9 cellular contexts compared by ENCODE assay signal in the genomic region with DNA sequence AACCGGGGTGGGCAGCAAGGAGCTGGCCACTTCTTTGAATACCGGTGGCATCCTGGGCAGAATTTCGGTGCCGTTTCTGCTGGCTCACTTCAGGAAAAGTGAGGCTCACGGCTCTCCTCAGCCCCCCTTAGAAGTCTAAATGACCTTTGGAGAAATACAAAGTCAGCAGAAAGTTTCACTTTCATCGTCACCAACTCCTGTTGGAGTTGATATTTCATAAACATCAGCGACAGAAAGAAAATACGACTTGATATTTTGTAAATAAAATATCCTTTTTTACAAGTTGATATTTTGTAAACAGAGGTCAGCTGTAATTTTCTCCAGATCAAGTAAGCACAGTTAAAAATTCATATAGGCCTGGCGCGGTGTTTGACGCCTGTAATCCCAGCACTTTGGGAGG. TPM values are rescaled to one million over a fixed set of nuclear protein-coding genes. Genes with fewer than 3 reads are reported as not detected.
DNase-seq lines count a peak whose midpoint lies in the region; ATAC-seq, FAIRE-seq and TF ChIP-seq lines count a peak whose summit lies in the region.
"Had no signal": no experiment of that assay in that cellular context is flagged by ENCODE, and none has a peak within 500 bp of the region (broad histone marks: within the 10 kb centered on the region; RNA-seq: fewer than 3 reads in every experiment).

No MANE protein-coding gene starts in this region.

- ATAC-seq in upper lobe of left lung (ENCODE audit: low FRiP score in 2 of 2), result no peak

- WGBS in mesenchymal stem cell, result 88% methylated on average over 8 of the region's 11 CpGs
- WGBS in upper lobe of left lung, 2 donors, result 54 to 68% methylated on average over 11 of the region's 11 CpGs

- H3K36me3 Mint-ChIP-seq in activated naive CD4-positive, alpha-beta T cell treated with anti-CD3 and anti-CD28 coated beads, Interleukin-2, amount 10 ng/mL, durations not matched to agents 7 days and 5 days, result peaks cover 77% of the 10 kb centered on the region

- no peak for TF ChIP-seq EP300 in upper lobe of left lung (IDR thresholded peaks at IDR 0.05)

- no peak overlapping the region for H2BK12ac ChIP-seq in mesenchymal stem cell (ENCODE audit: low read length in 2 of 2)

- no peak overlapping the region for H2BK120ac ChIP-seq in mesenchymal stem cell (ENCODE audit: low read depth, low read length)

- peak overlapping the region in 1 of 2 experiments; percentile 49 for H3K4ac ChIP-seq in mesenchymal stem cell (ENCODE audit: low read depth in 1 of 2, low read length in 2 of 2)

- H3K27ac ChIP-seq in brain microvascular endothelial cell (no peak overlapping the region), mesenchymal stem cell (ENCODE audit: low read length, poor library complexity, severe bottlenecking) (no peak overlapping the region), upper lobe of left lung (peak overlapping the region; percentile 85 to 93 (median 90))

- H4K8ac ChIP-seq in mesenchymal stem cell (ENCODE audit: low read length), result peak overlapping the region; percentile 100

- CTCF ChIA-PET in activated naive CD4-positive, alpha-beta T cell treated with anti-CD3 and anti-CD28 coated beads, Interleukin-2, amount 10 ng/mL, durations not matched to agents 7 days and 5 days (lab: Charles Lee), result interaction anchor here (0.8 kb wide), 1 partner anchor 156 kb away, joined by 3 read pairs; no protein-coding TSS in a partner anchor

- H3K27me3 Mint-ChIP-seq in activated naive CD4-positive, alpha-beta T cell treated with anti-CD3 and anti-CD28 coated beads, Interleukin-2, amount 10 ng/mL, durations not matched to agents 7 days and 5 days, result peaks cover 4% of the 10 kb centered on the region

- no peak for DNase-seq in activated naive CD4-positive, alpha-beta T cell treated with anti-CD3 and anti-CD28 coated beads, Interleukin-2, amount 10 ng/mL, durations not matched to agents 7 days and 5 days
- DNase-seq in activated naive CD4-positive, alpha-beta T cell treated with anti-CD3 and anti-CD28 coated beads, Interleukin-2, amount 50 U/mL, for 16 hours, result no peak
- no peak for DNase-seq in brain microvascular endothelial cell
- DNase-seq in mesenchymal stem cell, result no peak
- DNase-seq in upper lobe of left lung, result no peak
- DNase-seq in urothelium cell line (ENCODE audit: low spot score), result no peak
- no peak for DNase-seq in OCI-M1 (lab: John Stamatoyannopoulos, UW)
- no peak for DNase-seq in NOMO-1 (lab: John Stamatoyannopoulos, UW; ENCODE audit: unreplicated experiment in 2 of 2)

- no peak overlapping the region for H3K23ac ChIP-seq in mesenchymal stem cell (ENCODE audit: low read length in 2 of 2)

- FAIRE-seq in urothelium cell line (lab: Jason Lieb, UNC), result no peak

- H3K4me3 ChIP-seq in brain microvascular endothelial cell (ENCODE audit: low read depth, low read length) (peak overlapping the region; percentile 66), mesenchymal stem cell (ENCODE audit: insufficient read depth in 1 of 2, low read depth in 1 of 2, low read length in 2 of 2) (peak overlapping the region; percentile 83 to 95), upper lobe of left lung (peak overlapping the region; percentile 46 to 72 (median 67))

- H3K4me3 Mint-ChIP-seq in activated naive CD4-positive, alpha-beta T cell treated with anti-CD3 and anti-CD28 coated beads, Interleukin-2, amount 10 ng/mL, durations not matched to agents 7 days and 5 days, result peak overlapping the region; percentile 74

- H3K18ac ChIP-seq in mesenchymal stem cell (ENCODE audit: low read depth in 1 of 2, low read length in 2 of 2), result peak overlapping the region in 1 of 2 experiments; percentile 99

- H3K14ac ChIP-seq in mesenchymal stem cell (ENCODE audit: low read length in 2 of 2), result no peak overlapping the region

- no peak for TF ChIP-seq POLR2A in upper lobe of left lung (IDR thresholded peaks at IDR 0.05)

- H2BK15ac ChIP-seq in mesenchymal stem cell (ENCODE audit: low read depth, poor library complexity, severe bottlenecking), result no peak overlapping the region

- H3K4me1 Mint-ChIP-seq in activated naive CD4-positive, alpha-beta T cell treated with anti-CD3 and anti-CD28 coated beads, Interleukin-2, amount 10 ng/mL, durations not matched to agents 7 days and 5 days, result peaks cover 18% of the 10 kb centered on the region

- in situ Hi-C loops in brain microvascular endothelial cell (cut with HindIII; ENCODE audit: low pct_ligation_motif_present, low sequenced_read_pairs), result no loop called here

- no peak overlapping the region for H2AK5ac ChIP-seq in mesenchymal stem cell (ENCODE audit: low read length, severe bottlenecking)

- H3K27me3 ChIP-seq in brain microvascular endothelial cell (replicated peaks) (no peaks in the 10 kb centered on the region), mesenchymal stem cell (ENCODE audit: control insufficient read depth in 1 of 2, insufficient read depth in 1 of 2, low read length in 2 of 2) (no peaks in the 10 kb centered on the region), upper lobe of left lung (no peaks in the 10 kb centered on the region)

- no peak overlapping the region for H2AFZ ChIP-seq in mesenchymal stem cell (ENCODE audit: low read depth, low read length)

- H3K4me1 ChIP-seq in mesenchymal stem cell (ENCODE audit: control insufficient read depth, insufficient read depth, low read depth, low read length), result peaks cover 7% of the 10 kb centered on the region
- peaks cover 0 to 22% (median 8%) of the 10 kb centered on the region in 4 donors for H3K4me1 ChIP-seq in upper lobe of left lung

- peak overlapping the region; percentile 47 for H3K4me2 ChIP-seq in mesenchymal stem cell (ENCODE audit: low read length, poor library complexity, severe bottlenecking)

- H3K36me3 ChIP-seq in brain microvascular endothelial cell (replicated peaks) (peaks cover 9% of the 10 kb centered on the region), mesenchymal stem cell (ENCODE audit: control insufficient read depth in 1 of 2, insufficient read depth in 2 of 2, low read depth in 1 of 2, low read length in 2 of 2) (peaks cover 37 to 61% of the 10 kb centered on the region in 2 experiments), upper lobe of left lung (peaks cover 8 to 37% (median 20%) of the 10 kb centered on the region in 4 donors)

- H2BK5ac ChIP-seq in mesenchymal stem cell (ENCODE audit: low read depth, low read length, poor library complexity, severe bottlenecking), result peak overlapping the region; percentile 24

- H3K9me3 Mint-ChIP-seq in activated naive CD4-positive, alpha-beta T cell treated with anti-CD3 and anti-CD28 coated beads, Interleukin-2, amount 10 ng/mL, durations not matched to agents 7 days and 5 days, result peaks cover 50% of the 10 kb centered on the region

- no peak overlapping the region for H4K91ac ChIP-seq in mesenchymal stem cell (ENCODE audit: low read length)

- peaks cover 74% of the 10 kb centered on the region for H3K9me3 ChIP-seq in mesenchymal stem cell (ENCODE audit: control insufficient read depth, low read length)
- peaks cover 8 to 79% (median 69%) of the 10 kb centered on the region in 4 donors for H3K9me3 ChIP-seq in upper lobe of left lung

- peaks cover 34% of the 10 kb centered on the region for H3K79me1 ChIP-seq in mesenchymal stem cell (replicated peaks; ENCODE audit: low read length, poor library complexity, severe bottlenecking)

- H3K27ac Mint-ChIP-seq in activated naive CD4-positive, alpha-beta T cell treated with anti-CD3 and anti-CD28 coated beads, Interleukin-2, amount 10 ng/mL, durations not matched to agents 7 days and 5 days, result peak overlapping the region; percentile 91

- TF ChIP-seq CTCF in brain microvascular endothelial cell (IDR thresholded peaks at IDR 0.05; ENCODE audit: low read depth, low read length, missing control alignments), result no peak
- TF ChIP-seq CTCF in upper lobe of left lung (IDR thresholded peaks at IDR 0.05), result no peak

- H3K9ac ChIP-seq in mesenchymal stem cell (ENCODE audit: low read length), result peak overlapping the region; percentile 93

RNA-seq across cellular contexts. Expression of gene ZNF75A, which starts 0.8 kb away (rescaled TPM):
- polyA plus RNA-seq in mesenchymal stem cell (2013, experiment 1 of 2), result 10.0 TPM
- 9.4 TPM for polyA plus RNA-seq in mesenchymal stem cell (2013, experiment 2 of 2)
- 10 to 100 TPM; 21.5 to 69.1 (median 25.9) TPM for total RNA-seq in upper lobe of left lung

RNA-seq across cellular contexts. Expression of gene TIGD7, which starts 0.8 kb away (rescaled TPM):
- polyA plus RNA-seq in mesenchymal stem cell (2013, experiment 1 of 2), result 2.1 TPM
- polyA plus RNA-seq in mesenchymal stem cell (2013, experiment 2 of 2), result 2.2 TPM
- 1 to 10 TPM; 1.3 to 6.0 (median 4.0) TPM for total RNA-seq in upper lobe of left lung

RNA-seq across cellular contexts. Expression of gene ZNF263, which starts 22.8 kb away (rescaled TPM):
- 17.6 TPM for polyA plus RNA-seq in mesenchymal stem cell (2013, experiment 1 of 2)
- 17.5 TPM for polyA plus RNA-seq in mesenchymal stem cell (2013, experiment 2 of 2)
- 10 to 100 TPM; 19.6 to 48.2 (median 32.2) TPM for total RNA-seq in upper lobe of left lung

RNA-seq across cellular contexts. Expression of gene OR2C1, which starts 49.6 kb away (rescaled TPM):
- not detected for polyA plus RNA-seq in mesenchymal stem cell (2013, experiment 1 of 2)
- polyA plus RNA-seq in mesenchymal stem cell (2013, experiment 2 of 2), result not detected
- total RNA-seq in upper lobe of left lung, result under 1 TPM in 2 of 6 donors, not detected in 4; 0.39 to 0.46 TPM
- total RNA-seq: HT1080 had no signal

RNA-seq across cellular contexts. Expression of gene MEFV, which starts 49.6 kb away (rescaled TPM):
- not detected for polyA plus RNA-seq in mesenchymal stem cell (2013, experiment 1 of 2)
- not detected for polyA plus RNA-seq in mesenchymal stem cell (2013, experiment 2 of 2)
- total RNA-seq in upper lobe of left lung, result 10 to 100 TPM in 5 of 6 donors, 1 to 10 TPM in 1; 9.1 to 18.9 (median 12.3) TPM
- total RNA-seq: HT1080 had no signal

Comparison
In these comparisons a context has a peak if more than half of its experiments do, and no peak if none do; other contexts are left out.
1. H3K27ac ChIP-seq: peak in upper lobe of left lung (4 of 4); none in brain microvascular endothelial cell (single experiment) and mesenchymal stem cell (single experiment).
2. Peak in every context shown above with its lines, with median percentiles within 50 percentile points of each other: H3K4me3 ChIP-seq.